8 cellular contexts compared by ENCODE assay signal in the genomic region with DNA sequence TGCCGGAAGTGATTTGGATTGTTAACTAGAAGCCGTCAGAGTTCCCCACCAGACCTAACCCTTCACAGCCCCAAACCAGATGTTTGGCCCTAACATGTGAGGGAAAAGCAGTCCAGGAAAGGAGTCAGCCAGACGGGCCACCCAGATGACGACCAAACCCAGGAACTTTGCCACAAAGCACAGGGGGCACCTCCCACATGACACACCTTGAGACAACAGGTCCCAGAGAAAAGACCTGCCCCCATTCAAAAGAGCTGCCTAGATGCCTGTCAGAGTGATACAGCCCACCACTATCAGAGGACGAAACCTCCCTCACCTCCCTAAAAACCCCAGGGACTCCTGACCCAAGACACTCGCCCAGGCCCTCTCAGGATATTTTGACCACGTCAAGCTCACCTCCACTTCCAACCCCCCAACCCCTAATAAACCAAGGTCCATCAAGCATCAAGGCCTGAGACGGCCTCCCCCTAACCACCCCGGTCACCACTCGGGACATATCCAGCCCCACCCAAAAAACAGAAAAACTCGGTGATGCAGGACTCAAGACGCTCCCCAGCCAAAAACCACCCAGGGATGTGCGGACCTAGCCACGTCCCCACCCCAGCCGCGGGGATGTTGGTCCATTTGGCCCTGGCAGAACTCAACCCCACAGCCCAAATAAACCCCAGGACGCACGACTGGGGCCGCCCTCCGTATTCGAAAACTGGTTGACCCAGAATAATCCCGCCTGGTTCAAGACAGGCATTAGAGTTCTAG. TPM values are rescaled to one million over a fixed set of nuclear protein-coding genes. Genes with fewer than 3 reads are reported as not detected.
A peak's percentile ranks its signal among the peaks of the same experiment; 100 is the strongest.
DNase-seq lines count a peak whose midpoint lies in the region; ATAC-seq and TF ChIP-seq lines count a peak whose summit lies in the region.

No MANE protein-coding gene starts in this region.

- H3K36me3 ChIP-seq in SK-N-SH (replicated peaks in 1 of 2; ENCODE audit: control insufficient read depth in 1 of 2, insufficient read depth in 2 of 2, low read length in 1 of 2) (no peaks in the 10 kb centered on the region), fibroblast of lung (ENCODE audit: control insufficient read depth, insufficient read depth, low read length) (no peaks in the 10 kb centered on the region), neuronal stem cell (replicated peaks in 1 of 2; ENCODE audit: control insufficient read depth in 2 of 2, insufficient read depth in 2 of 2, low read length in 2 of 2) (no peaks in the 10 kb centered on the region)

- POLR2A ChIA-PET in SK-N-SH (lab: Yijun Ruan, JAX) = interaction anchor here (2.1 to 2.3 kb wide), 2 partner anchors 38 to 144 kb away, joined by 10 to 13 read pairs; partner anchors contain the start of genes NOP56 and SNRPB

- no peak overlapping the region for H2BK120ac ChIP-seq in neuronal stem cell (ENCODE audit: low read depth, low read length)

- H3K27me3 ChIP-seq in SK-N-SH (ENCODE audit: insufficient read depth) = no peaks in the 10 kb centered on the region
- H3K27me3 ChIP-seq in fibroblast of lung (ENCODE audit: control insufficient read depth, insufficient read depth, low read length) = no peaks in the 10 kb centered on the region
- H3K27me3 ChIP-seq in neuronal stem cell (ENCODE audit: control insufficient read depth in 3 of 3, insufficient read depth in 3 of 3, low read depth in 1 of 3, low read length in 3 of 3) = peaks cover 0 to 4% (median 0%) of the 10 kb centered on the region in 3 experiments

- TF ChIP-seq CTCF in SK-N-SH (IDR thresholded peaks at IDR 0.05) (no peak), fibroblast of lung (conservative IDR thresholded peaks at IDR 0.05 in 1 of 2, IDR thresholded peaks at IDR 0.05 in 1 of 2; ENCODE audit: low read depth in 1 of 2, low read length in 2 of 2) (no peak), GM10266 (IDR thresholded peaks at IDR 0.05; ENCODE audit: control insufficient read depth, insufficient read depth, low read depth, missing control alignments) (no peak), GM13976 (IDR thresholded peaks at IDR 0.05; ENCODE audit: borderline replicate concordance, control extremely low read depth, extremely low read depth, insufficient read depth, missing control alignments) (no peak)

- H4K8ac ChIP-seq in neuronal stem cell (ENCODE audit: low read depth, low read length) = no peak overlapping the region

- H2AK5ac ChIP-seq in neuronal stem cell (ENCODE audit: low read depth, low read length) = peak overlapping the region; percentile 63

- H3K4me3 ChIP-seq in SK-N-SH (ENCODE audit: low read depth in 2 of 2, low read length in 1 of 2) (peak overlapping the region; percentile 76 to 84), fibroblast of lung (replicated peaks in 1 of 4; ENCODE audit: control extremely low read depth in 1 of 4, insufficient read depth in 1 of 4, low read depth in 3 of 4, low read length in 4 of 4) (peak overlapping the region; percentile 81 to 97 (median 88)), neuronal stem cell (ENCODE audit: low read length in 2 of 2) (peak overlapping the region; percentile 56 to 96)

- H3K27ac ChIP-seq in SK-N-SH (ENCODE audit: low read depth in 2 of 2, low read length in 1 of 2) (peak overlapping the region; percentile 56 to 95; a peak in 3 of 4 replicates), fibroblast of lung (ENCODE audit: insufficient read depth, low read length) (peak overlapping the region; percentile 93), neuronal stem cell (replicated peaks; ENCODE audit: low read length) (no peak overlapping the region)

- no peak overlapping the region for H3K23ac ChIP-seq in neuronal stem cell (ENCODE audit: low read depth, low read length, poor library complexity)

- TF ChIP-seq EP300 in SK-N-SH (IDR thresholded peaks at IDR 0.05; ENCODE audit: borderline replicate concordance in 1 of 2, low read depth in 1 of 2, low read length in 1 of 2) = no peak

- peak overlapping the region; percentile 88 for H3K9ac ChIP-seq in SK-N-SH
- H3K9ac ChIP-seq in fibroblast of lung (ENCODE audit: insufficient read depth, low read length) = peak overlapping the region; percentile 89
- peak overlapping the region; percentile 98 for H3K9ac ChIP-seq in neuronal stem cell (ENCODE audit: low read depth, low read length, poor library complexity)

- peak overlapping the region; percentile 96 for H3K18ac ChIP-seq in neuronal stem cell (ENCODE audit: low read length)

- no peak for TF ChIP-seq RAD21 in SK-N-SH (IDR thresholded peaks at IDR 0.05; ENCODE audit: low read length)

- in situ Hi-C loops in GM13976 (cut with MboI; ENCODE audit: low sequenced_read_pairs, unreplicated experiment) = no loop called here

- peaks cover 42% of the 10 kb centered on the region for H3K79me2 ChIP-seq in SK-N-SH (ENCODE audit: insufficient read depth)
- H3K79me2 ChIP-seq in fibroblast of lung (ENCODE audit: control insufficient read depth, insufficient read depth, low read length) = peaks cover 14% of the 10 kb centered on the region

- H3K4ac ChIP-seq in neuronal stem cell (ENCODE audit: low read length) = no peak overlapping the region

- H2AFZ ChIP-seq in SK-N-SH (ENCODE audit: low read depth) (peak overlapping the region; percentile 97; the same call in 1 of the 2 replicates), fibroblast of lung (ENCODE audit: low read length) (peak overlapping the region; percentile 100), neuronal stem cell (ENCODE audit: low read length) (peak overlapping the region; percentile 89)

- ATAC-seq in HG02571 (IDR thresholded peaks at IDR 0.05; ENCODE audit: unreplicated experiment) = peak; percentile 11

- no peaks in the 10 kb centered on the region for H3K9me2 ChIP-seq in SK-N-SH

- H4K20me1 ChIP-seq in SK-N-SH (ENCODE audit: insufficient read depth) (no peaks in the 10 kb centered on the region), fibroblast of lung (ENCODE audit: control insufficient read depth, extremely low read depth, insufficient read depth, low read length) (no peaks in the 10 kb centered on the region)

- H3K14ac ChIP-seq in neuronal stem cell (ENCODE audit: low read length) = peak overlapping the region; percentile 75

- DNase-seq in D341Med (ENCODE audit: low spot score) (peak; percentile 42), SK-N-SH (peak; percentile 61), fibroblast of lung (ENCODE audit: low read depth in 2 of 2) (peak in 1 of 2 donors; percentile 53), neuronal stem cell (ENCODE audit: low spot score) (no peak), GM10266 (ENCODE audit: extremely low spot score) (no peak), GM13976 (ENCODE audit: low spot score) (no peak), foreskin melanocyte (no peak)

- no peaks in the 10 kb centered on the region for H3K9me3 ChIP-seq in SK-N-SH
- no peaks in the 10 kb centered on the region for H3K9me3 ChIP-seq in fibroblast of lung (ENCODE audit: control insufficient read depth, insufficient read depth, low read depth, low read length)
- H3K9me3 ChIP-seq in neuronal stem cell (replicated peaks in 1 of 2; ENCODE audit: control insufficient read depth in 2 of 2, insufficient read depth in 1 of 2, low read depth in 1 of 2, low read length in 2 of 2) = no peaks in the 10 kb centered on the region

- no peaks in the 10 kb centered on the region for H3F3A ChIP-seq in SK-N-SH (replicated peaks; ENCODE audit: insufficient read depth)

- H4K91ac ChIP-seq in neuronal stem cell (ENCODE audit: low read depth, low read length, poor library complexity) = no peak overlapping the region

- CTCF ChIA-PET in SK-N-SH (lab: Yijun Ruan, JAX) = interaction anchor here (1.2 to 3.7 kb wide), 5 partner anchors 14 to 144 kb away, joined by 3 to 55 read pairs (median 5); partner anchors contain the start of gene NOP56

- 4% methylated on average over 15 of the region's 22 CpGs for WGBS in SK-N-SH (ENCODE audit: low lambda C conversion rate)
- WGBS in neuronal stem cell (ENCODE audit: extremely low coverage in 2 of 2, insufficient read length in 2 of 2, insufficient replicate concordance in 1 of 2), 2 donors = no CpG with 5 or more reads among the region's 22 CpGs

- peak overlapping the region; percentile 0 for H2BK5ac ChIP-seq in neuronal stem cell (ENCODE audit: low read length)

- H2BK12ac ChIP-seq in neuronal stem cell (ENCODE audit: low read length) = no peak overlapping the region

- H3K4me2 ChIP-seq in SK-N-SH = peak overlapping the region; percentile 96
- peak overlapping the region; percentile 96 for H3K4me2 ChIP-seq in fibroblast of lung (ENCODE audit: extremely low read depth, insufficient read depth, low read length)
- H3K4me2 ChIP-seq in neuronal stem cell (ENCODE audit: insufficient read depth, low read length, poor library complexity, severe bottlenecking) = peak overlapping the region; percentile 83

- peaks cover 4% of the 10 kb centered on the region for H3K79me1 ChIP-seq in neuronal stem cell (ENCODE audit: low read depth, low read length)

- no peak overlapping the region for H2BK15ac ChIP-seq in neuronal stem cell (ENCODE audit: low read length)

- H3K4me1 ChIP-seq in SK-N-SH (ENCODE audit: control insufficient read depth in 1 of 2, insufficient read depth in 2 of 2, low read depth in 1 of 2, low read length in 1 of 2) (peaks cover 2 to 12% of the 10 kb centered on the region in 2 experiments; a peak in 2 of 4 replicates), fibroblast of lung (ENCODE audit: control insufficient read depth, extremely low read depth, insufficient read depth, low read length) (no peaks in the 10 kb centered on the region), neuronal stem cell (ENCODE audit: control insufficient read depth in 2 of 2, insufficient read depth in 1 of 2, low read depth in 1 of 2, low read length in 2 of 2) (peaks cover 5 to 9% of the 10 kb centered on the region in 2 donors)

RNA-seq across cellular contexts. Expression of gene ZNF343, which starts 0.7 kb away (rescaled TPM):
- polyA plus RNA-seq in SK-N-SH (2012; rRNA removed) (11.0 and 16.8 TPM in 2 replicates), fibroblast of lung (7.8 and 11.2 TPM in 2 replicates)
- 7.9 and 8.9 TPM in 2 replicates for polyA plus RNA-seq in SK-N-SH (2012; cell fraction: cytosol; rRNA removed)
- polyA plus RNA-seq in SK-N-SH (2012; cell fraction: nucleus; rRNA removed) = 22.3 and 40.2 TPM in 2 replicates
- 13.1 and 15.0 TPM in 2 replicates for total RNA-seq in fibroblast of lung
- polyA plus RNA-seq in fibroblast of lung (2012) = 6.0 and 8.7 TPM in 2 replicates
- polyA minus RNA-seq in fibroblast of lung (ENCODE audit: low replicate concordance) = 5.9 and 12.8 TPM in 2 replicates
- 4.8 TPM for polyA plus RNA-seq in neuronal stem cell (2013, experiment 1 of 2)
- polyA plus RNA-seq in neuronal stem cell (2013, experiment 2 of 2) = 5.0 TPM

RNA-seq across cellular contexts. Expression of gene TMC2, which starts 28.3 kb away (rescaled TPM):
- polyA plus RNA-seq in SK-N-SH (2012; rRNA removed) = not detected in 2 replicates
- polyA plus RNA-seq in SK-N-SH (2012; cell fraction: cytosol; rRNA removed) = not detected in 2 replicates
- not detected in 2 replicates for polyA plus RNA-seq in SK-N-SH (2012; cell fraction: nucleus; rRNA removed)
- total RNA-seq in fibroblast of lung = under 0.01 TPM in 2 replicates
- polyA plus RNA-seq in fibroblast of lung = not detected in 2 replicates
- not detected in 2 replicates for polyA plus RNA-seq in fibroblast of lung (2012)
- not detected in 2 replicates for polyA minus RNA-seq in fibroblast of lung (ENCODE audit: low replicate concordance)
- 0.01 TPM for polyA plus RNA-seq in neuronal stem cell (2013, experiment 1 of 2)
- polyA plus RNA-seq in neuronal stem cell (2013, experiment 2 of 2) = not detected

RNA-seq across cellular contexts. Expression of gene SNRPB, which starts 37.5 kb away (rescaled TPM):
- polyA plus RNA-seq in SK-N-SH (2012; rRNA removed) (380 and 455 TPM in 2 replicates), fibroblast of lung (104 and 159 TPM in 2 replicates)
- polyA plus RNA-seq in SK-N-SH (2012; cell fraction: cytosol; rRNA removed) = 326 and 390 TPM in 2 replicates
- polyA plus RNA-seq in SK-N-SH (2012; cell fraction: nucleus; rRNA removed) = 202 and 225 TPM in 2 replicates
- 78.9 and 82.7 TPM in 2 replicates for total RNA-seq in fibroblast of lung
- 108 and 175 TPM in 2 replicates for polyA plus RNA-seq in fibroblast of lung (2012)
- polyA minus RNA-seq in fibroblast of lung (ENCODE audit: low replicate concordance) = 41.7 and 57.6 TPM in 2 replicates
- polyA plus RNA-seq in neuronal stem cell (2013, experiment 1 of 2) = 389 TPM
- 374 TPM for polyA plus RNA-seq in neuronal stem cell (2013, experiment 2 of 2)

Comparison
In these comparisons a context has a peak if more than half of its experiments do, and no peak if none do; other contexts are left out.
1. DNase-seq: peak in D341Med (single experiment) and SK-N-SH (single experiment); none in neuronal stem cell (single experiment), GM10266 (single experiment), GM13976 (single experiment) and foreskin melanocyte (single experiment).
2. Peak in every context shown above with its lines, with median percentiles within 50 percentile points of each other: H2AFZ ChIP-seq, H3K4me2 ChIP-seq, H3K4me3 ChIP-seq and H3K9ac ChIP-seq.